ENCODE assay signal across 13 cellular contexts in the genomic region with DNA sequence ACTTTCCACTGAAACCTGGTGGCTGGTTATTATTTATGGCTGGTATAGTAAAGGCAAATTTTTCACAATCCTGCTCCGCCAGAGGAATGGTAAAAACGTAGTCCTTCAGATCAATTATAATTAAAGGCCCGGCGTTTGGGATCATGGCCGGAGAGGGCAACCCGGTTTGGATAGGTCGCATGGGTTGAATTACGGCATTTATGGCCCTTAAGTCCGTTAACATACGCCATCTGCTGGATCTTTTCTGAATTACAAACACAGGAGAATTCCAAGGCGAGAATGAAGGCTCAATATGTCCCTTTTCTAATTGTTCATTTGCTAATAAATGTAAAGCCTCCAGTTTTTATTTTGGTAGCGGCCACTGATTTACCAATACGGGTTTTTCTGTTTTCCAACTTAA. TPM values are rescaled to one million over a fixed set of nuclear protein-coding genes. Genes with fewer than 3 reads are reported as not detected.
DNase-seq lines count a peak whose midpoint lies in the region; ATAC-seq and TF ChIP-seq lines count a peak whose summit lies in the region.
"Had no signal": no experiment of that assay in that cellular context is flagged by ENCODE, and none has a peak within 500 bp of the region (broad histone marks: within the 10 kb centered on the region; RNA-seq: fewer than 3 reads in every experiment).

No MANE protein-coding gene starts in this region.

- H3K36me3 ChIP-seq in IMR-90 (ENCODE audit: control insufficient read depth, insufficient read depth, low read length) (peaks cover 44% of the 10 kb centered on the region), liver (ENCODE audit: control insufficient read depth in 4 of 4, insufficient read depth in 3 of 4, low read depth in 1 of 4, low read length in 3 of 4) (peaks cover 13 to 61% (median 53%) of the 10 kb centered on the region in 4 donors), transverse colon (peaks cover 2 to 73% (median 35%) of the 10 kb centered on the region in 4 donors)

- TF ChIP-seq CTCF in IMR-90 (conservative IDR thresholded peaks at IDR 0.05; ENCODE audit: low read depth, low read length) = peak; percentile 6; the same call in 1 of the 2 replicates
- peak; percentile 11 for TF ChIP-seq CTCF in astrocyte of the cerebellum (IDR thresholded peaks at IDR 0.05; ENCODE audit: low read depth, low read length, missing control alignments)
- peak; percentile 16 for TF ChIP-seq CTCF in liver (IDR thresholded peaks at IDR 0.05; ENCODE audit: low read depth, low read length, missing input control)
- peak in 2 of 5 experiments; percentile 9 to 10 for TF ChIP-seq CTCF in transverse colon (IDR thresholded peaks at IDR 0.05)

- CTCF ChIA-PET in IMR-90 (lab: Yijun Ruan, JAX) = interaction anchor here (0.6 kb wide), 1 partner anchor 684 kb away, joined by 4 read pairs; no protein-coding TSS in a partner anchor

- H2BK120ac ChIP-seq in IMR-90 (ENCODE audit: low read depth, low read length) = no peak overlapping the region

- no peaks in the 10 kb centered on the region for H3K4me1 ChIP-seq in IMR-90 (ENCODE audit: control insufficient read depth, insufficient read depth, low read length)
- no peaks in the 10 kb centered on the region for H3K4me1 ChIP-seq in liver (ENCODE audit: control insufficient read depth in 4 of 4, insufficient read depth in 4 of 4, low read length in 3 of 4)
- H3K4me1 ChIP-seq in transverse colon = no peaks in the 10 kb centered on the region

- in situ Hi-C loops in IMR-90 (cut with MboI; ENCODE audit: low sequenced_read_pairs) (no loop called here), astrocyte of the cerebellum (cut with HindIII; ENCODE audit: low sequenced_read_pairs) (no loop called here), transverse colon (cut with MboI; ENCODE audit: low pct_ligation_motif_present in 1 of 4, low pct_unique_long_range_greater_than_20kb in 1 of 4, low sequenced_read_pairs in 3 of 4) (no loop called here)

- H3K9me3 ChIP-seq in IMR-90 (ENCODE audit: control insufficient read depth, insufficient read depth, low read length) (peaks cover 15% of the 10 kb centered on the region), liver (ENCODE audit: control insufficient read depth in 4 of 4, low read length in 3 of 4) (peaks cover 6 to 23% (median 7%) of the 10 kb centered on the region in 4 donors), transverse colon (peaks cover 23 to 29% of the 10 kb centered on the region in 2 donors)

- no peak overlapping the region for H3K18ac ChIP-seq in IMR-90 (ENCODE audit: low read depth, low read length)

- H3K4me3 ChIP-seq in IMR-90 (ENCODE audit: insufficient read depth, low read depth, low read length) (no peak overlapping the region), astrocyte of the cerebellum (ENCODE audit: low read depth, low read length) (no peak overlapping the region), liver (ENCODE audit: low read depth in 1 of 3, low read length in 3 of 3) (no peak overlapping the region), transverse colon (no peak overlapping the region)

- no peak overlapping the region for H3K14ac ChIP-seq in IMR-90 (replicated peaks; ENCODE audit: low read depth, low read length)

- H2AK9ac ChIP-seq in IMR-90 (replicated peaks; ENCODE audit: low read depth, low read length, poor library complexity) = no peak overlapping the region

- no peaks in the 10 kb centered on the region for H4K20me1 ChIP-seq in IMR-90 (ENCODE audit: insufficient read depth, low read length)

- BruUV-seq in IMR-90 (replicated peaks; lab: Mats Ljungman, UMichigan) = no TSS peak

- no peak overlapping the region for H2BK5ac ChIP-seq in IMR-90 (ENCODE audit: low read depth, low read length, poor library complexity, severe bottlenecking)

- no peak overlapping the region for H4K5ac ChIP-seq in IMR-90 (ENCODE audit: low read depth, low read length)

- intact Hi-C loops in IMR-90 (cut with micrococcal nuclease) = no loop called here
- intact Hi-C loops in transverse colon (cut with DNase I; ENCODE audit: low total_unique reads) = no loop called here

- ATAC-seq in IMR-90 (ENCODE audit: low read depth) = no peak
- no peak for ATAC-seq in GM18505 (IDR thresholded peaks at IDR 0.05; ENCODE audit: unreplicated experiment)
- no peak for ATAC-seq in GM18870 (IDR thresholded peaks at IDR 0.05; ENCODE audit: unreplicated experiment)
- ATAC-seq in GM19023 (IDR thresholded peaks at IDR 0.05; ENCODE audit: unreplicated experiment) = no peak
- ATAC-seq: stimulated activated naive CD8-positive, alpha-beta T cell treated with anti-CD3 and anti-CD28 coated beads, Interleukin-15, amount 100 ng/mL, for 72 hours had no signal

- H3K23ac ChIP-seq in IMR-90 (ENCODE audit: low read depth, low read length) = no peak overlapping the region

- no peak overlapping the region for H2BK15ac ChIP-seq in IMR-90 (ENCODE audit: low read depth, low read length)

- H3K27ac ChIP-seq in IMR-90 (ENCODE audit: insufficient read depth, low read length) (no peak overlapping the region), liver (ENCODE audit: low read depth in 1 of 2, low read length in 2 of 2) (no peak overlapping the region), transverse colon (no peak overlapping the region)

- dilution Hi-C loops in IMR-90 (cut with HindIII; ENCODE audit: low sequenced_read_pairs, unreplicated experiment) = no loop called here

- no peak overlapping the region for H3K4ac ChIP-seq in IMR-90 (ENCODE audit: low read depth, low read length)

- H3K9ac ChIP-seq in IMR-90 (ENCODE audit: low read depth, low read length) (no peak overlapping the region), liver (ENCODE audit: low read depth in 1 of 2, low read length in 2 of 2) (no peak overlapping the region)

- peak; percentile 35 for DNase-seq in D341Med (ENCODE audit: low spot score)
- DNase-seq in IMR-90 = no peak
- no peak for DNase-seq in astrocyte of the cerebellum (ENCODE audit: low read depth)
- DNase-seq in transverse colon = no peak
- DNase-seq: activated CD4-positive, CD25-positive, alpha-beta regulatory T cell; naive B cell; NCI-H1105; stimulated activated naive CD8-positive, alpha-beta T cell treated with anti-CD3 and anti-CD28 coated beads, Interleukin-15, amount 100 ng/mL, for 72 hours had no signal

- H3K27me3 ChIP-seq in IMR-90 (ENCODE audit: control insufficient read depth, insufficient read depth, low read length) = no peaks in the 10 kb centered on the region
- no peaks in the 10 kb centered on the region for H3K27me3 ChIP-seq in liver (ENCODE audit: control insufficient read depth in 4 of 4, insufficient read depth in 4 of 4, low read length in 3 of 4)
- H3K27me3 ChIP-seq in transverse colon = no peaks in the 10 kb centered on the region

- no peak overlapping the region for H2BK20ac ChIP-seq in IMR-90 (ENCODE audit: low read depth, low read length)

- H4K91ac ChIP-seq in IMR-90 (ENCODE audit: insufficient read depth, low read depth, low read length) = no peak overlapping the region

- WGBS in IMR-90 (ENCODE audit: extremely low coverage in 2 of 2, insufficient read length in 1 of 2), 2 experiments = 90% methylated on average over 2 of the region's 13 CpGs; no CpG with 5 or more reads in 1 of the 2 experiments
- WGBS in liver = 98% methylated on average over 13 of the region's 13 CpGs
- WGBS in transverse colon (ENCODE audit: low coverage in 1 of 2), 2 donors = 97% methylated on average over 5 to 13 of the region's 13 CpGs

- no peaks in the 10 kb centered on the region for H3K79me1 ChIP-seq in IMR-90 (ENCODE audit: low read depth in 1 of 2, low read length in 2 of 2)

- H2AK5ac ChIP-seq in IMR-90 (ENCODE audit: low read depth, low read length) = no peak overlapping the region

- no peak for TF ChIP-seq EP300 in transverse colon (IDR thresholded peaks at IDR 0.05; ENCODE audit: low read depth)

- no peak overlapping the region for H3K4me2 ChIP-seq in IMR-90 (ENCODE audit: low read depth, low read length)

- POLR2A ChIA-PET in IMR-90 (lab: Charles Lee; ENCODE audit: unreplicated experiment) = no interaction called here

- no peak overlapping the region for H4K8ac ChIP-seq in IMR-90 (ENCODE audit: low read depth in 2 of 2, low read length in 2 of 2)

- no peak for TF ChIP-seq RAD21 in IMR-90 (IDR thresholded peaks at IDR 0.05; ENCODE audit: low read length)
- no peak for TF ChIP-seq RAD21 in liver (IDR thresholded peaks at IDR 0.05)

- TF ChIP-seq POLR2A in IMR-90 (IDR thresholded peaks at IDR 0.05; ENCODE audit: low read depth, low read length) (no peak), GM18505 (IDR thresholded peaks at IDR 0.05; ENCODE audit: borderline replicate concordance, extremely low read depth, insufficient read depth, insufficient read length) (no peak), transverse colon (IDR thresholded peaks at IDR 0.05) (no peak)

- no peak overlapping the region for H3K56ac ChIP-seq in IMR-90 (ENCODE audit: extremely low read depth, insufficient read depth, low read length)

- no peaks in the 10 kb centered on the region for H3K9me1 ChIP-seq in IMR-90 (ENCODE audit: insufficient read depth, low read length)

- no peak overlapping the region for H2AFZ ChIP-seq in IMR-90 (replicated peaks; ENCODE audit: low read length, poor library complexity)

RNA-seq across cellular contexts. Expression of a gene that starts 11.3 kb away (rescaled TPM):
- 0.28 and 0.72 TPM in 2 replicates for total RNA-seq in IMR-90 (2012; rRNA removed)
- polyA plus RNA-seq in IMR-90 (2012; rRNA removed) = not detected in 2 replicates
- not detected in 2 replicates for polyA plus RNA-seq in IMR-90 (2012; cell fraction: cytosol; rRNA removed)
- polyA plus RNA-seq in IMR-90 (2012; cell fraction: nucleus; rRNA removed; ENCODE audit: low replicate concordance) = 0.18 TPM in 1 of 2 replicates, not detected in the other
- 1 to 10 TPM in 1 of 2 donors, under 1 TPM in 1; 0.47 to 4.1 TPM for total RNA-seq in liver
- polyA plus RNA-seq in liver = not detected
- 1 to 10 TPM in 3 of 4 donors, not detected in 1; 2.3 to 7.5 (median 2.6) TPM for total RNA-seq in transverse colon

RNA-seq across cellular contexts. Expression of a gene that starts 14.5 kb away (rescaled TPM):
- 204 and 234 TPM in 2 replicates for total RNA-seq in IMR-90 (2012; rRNA removed)
- 138 and 158 TPM in 2 replicates for polyA plus RNA-seq in IMR-90 (2012; rRNA removed)
- polyA plus RNA-seq in IMR-90 (2012; cell fraction: cytosol; rRNA removed) = 39.8 and 68.2 TPM in 2 replicates
- polyA plus RNA-seq in IMR-90 (2012; cell fraction: nucleus; rRNA removed; ENCODE audit: low replicate concordance) = 10.9 and 68.5 TPM in 2 replicates
- 10 to 100 TPM; 68.0 to 70.0 TPM for total RNA-seq in liver
- polyA plus RNA-seq in liver = 100 to 1,000 TPM in 1 of 2 donors, 10 to 100 TPM in 1; 90.2 to 147 TPM
- total RNA-seq in transverse colon = 10 to 100 TPM; 12.9 to 83.8 (median 50.7) TPM

RNA-seq across cellular contexts. Expression of a gene that starts 23.8 kb away (rescaled TPM):
- total RNA-seq in IMR-90 (2012; rRNA removed) (0.18 and 0.28 TPM in 2 replicates), liver (1 to 10 TPM in 1 of 2 donors, under 1 TPM in 1; 0.42 to 3.2 TPM), transverse colon (1 to 10 TPM; 1.2 to 3.5 (median 2.5) TPM)
- polyA plus RNA-seq in IMR-90 (2012; rRNA removed) (0.09 and 0.14 TPM in 2 replicates), liver (under 1 TPM in 1 of 2 donors, not detected in 1; 0.03 TPM)
- polyA plus RNA-seq in IMR-90 (2012; cell fraction: cytosol; rRNA removed) = 0.02 TPM in 1 of 2 replicates, not detected in the other
- polyA plus RNA-seq in IMR-90 (2012; cell fraction: nucleus; rRNA removed; ENCODE audit: low replicate concordance) = 0.09 and 0.56 TPM in 2 replicates

RNA-seq across cellular contexts. Expression of a gene that starts 37.4 kb away (rescaled TPM):
- total RNA-seq in IMR-90 (2012; rRNA removed) (under 0.01 and 0.36 TPM in 2 replicates), liver (1 to 10 TPM in 1 of 2 donors, under 1 TPM in 1; 0.51 to 3.6 TPM), transverse colon (1 to 10 TPM in 3 of 4 donors, not detected in 1; 1.2 to 7.5 (median 1.4) TPM)
- polyA plus RNA-seq in IMR-90 (2012; rRNA removed) (0.32 and 0.33 TPM in 2 replicates), liver (under 1 TPM; 0.05 to 0.28 TPM)
- polyA plus RNA-seq in IMR-90 (2012; cell fraction: cytosol; rRNA removed) = 0.03 TPM in 1 of 2 replicates, not detected in the other
- 1.0 and 4.1 TPM in 2 replicates for polyA plus RNA-seq in IMR-90 (2012; cell fraction: nucleus; rRNA removed; ENCODE audit: low replicate concordance)
- total RNA-seq: RPMI7951 had no signal

RNA-seq across cellular contexts. Expression of a gene that starts 44.5 kb away (rescaled TPM):
- total RNA-seq in IMR-90 (2012; rRNA removed) = not detected in 2 replicates
- not detected in 2 replicates for polyA plus RNA-seq in IMR-90 (2012; rRNA removed)
- not detected in 2 replicates for polyA plus RNA-seq in IMR-90 (2012; cell fraction: cytosol; rRNA removed)
- not detected in 2 replicates for polyA plus RNA-seq in IMR-90 (2012; cell fraction: nucleus; rRNA removed; ENCODE audit: low replicate concordance)
- total RNA-seq in liver = not detected
- not detected for polyA plus RNA-seq in liver
- not detected for total RNA-seq in transverse colon
- total RNA-seq: RPMI7951 had no signal
